Comparison of ENCODE assay signal across 12 cellular contexts in genomic region chr15:74420193-74420905, GRCh38. TPM values are rescaled to one million over a fixed set of nuclear protein-coding genes. Genes with fewer than 3 reads are reported as not detected.
DNase-seq lines count a peak whose midpoint lies in the region; ATAC-seq, FAIRE-seq and TF ChIP-seq lines count a peak whose summit lies in the region.
"Had no signal": no experiment of that assay in that cellular context is flagged by ENCODE, and none has a peak within 500 bp of the region (broad histone marks: within the 10 kb centered on the region; RNA-seq: fewer than 3 reads in every experiment).

No MANE protein-coding gene starts in this region.

- CTCF ChIA-PET in activated B cell treated with CpG ODN at 0.5 μM for 24 hours (lab: Charles Lee): interaction anchor here (1.2 kb wide), 2 partner anchors 18 to 39 kb away, joined by 3 read pairs; no protein-coding TSS in a partner anchor

- no peak for TF ChIP-seq POLR2A in lower leg skin (IDR thresholded peaks at IDR 0.05)

- peak overlapping the region; percentile 79 for H3K27ac Mint-ChIP-seq in stimulated activated naive CD8-positive, alpha-beta T cell treated with anti-CD3 and anti-CD28 coated beads, Interleukin-15, Interleukin-2, amounts not matched to agents 100 ng/mL and 50 ng/mL, for 24 hours
- peak overlapping the region; percentile 74 for H3K27ac Mint-ChIP-seq in activated B cell treated with CpG ODN at 0.5 μM for 24 hours

- no peaks in the 10 kb centered on the region for H3K27me3 ChIP-seq in layer of hippocampus (ENCODE audit: control insufficient read depth, insufficient read depth, low read length)
- H3K27me3 ChIP-seq: transverse colon had no signal

- H3K4me3 Mint-ChIP-seq in stimulated activated naive CD8-positive, alpha-beta T cell treated with anti-CD3 and anti-CD28 coated beads, Interleukin-15, Interleukin-2, amounts not matched to agents 100 ng/mL and 50 ng/mL, for 24 hours: peak overlapping the region; percentile 38
- H3K4me3 Mint-ChIP-seq in activated B cell treated with CpG ODN at 0.5 μM for 24 hours: peak overlapping the region; percentile 38

- POLR2A ChIA-PET in activated B cell treated with CpG ODN at 0.5 μM for 24 hours (lab: Charles Lee): interaction anchor here (0.6 to 2.1 kb wide), 5 partner anchors 9 to 36 kb away, joined by 3 to 10 read pairs (median 6); no protein-coding TSS in a partner anchor

- FAIRE-seq in urothelium cell line (lab: Jason Lieb, UNC): no peak
- FAIRE-seq: TTC549 had no signal

- H3K4me3 ChIP-seq in lower leg skin (ENCODE audit: low read depth, poor library complexity, severe bottlenecking): no peak overlapping the region
- H3K4me3 ChIP-seq: transverse colon had no signal

- H3K4me1 Mint-ChIP-seq in stimulated activated naive CD8-positive, alpha-beta T cell treated with anti-CD3 and anti-CD28 coated beads, Interleukin-15, Interleukin-2, amounts not matched to agents 100 ng/mL and 50 ng/mL, for 24 hours (ENCODE audit: low read depth): peaks cover 81% of the 10 kb centered on the region
- H3K4me1 Mint-ChIP-seq in activated B cell treated with CpG ODN at 0.5 μM for 24 hours: peaks cover 91% of the 10 kb centered on the region

- ATAC-seq in stimulated activated naive CD8-positive, alpha-beta T cell treated with anti-CD3 and anti-CD28 coated beads, Interleukin-15, Interleukin-2, amounts not matched to agents 100 U/mL and 50 U/mL, for 24 hours: no peak
- ATAC-seq in activated B cell treated with CpG ODN at 0.5 μM for 24 hours (ENCODE audit: low read depth): no peak
- no peak for ATAC-seq in HG02870 (IDR thresholded peaks at IDR 0.05; ENCODE audit: unreplicated experiment)

- H3K9me3 Mint-ChIP-seq in stimulated activated naive CD8-positive, alpha-beta T cell treated with anti-CD3 and anti-CD28 coated beads, Interleukin-15, Interleukin-2, amounts not matched to agents 100 ng/mL and 50 ng/mL, for 24 hours: no peaks in the 10 kb centered on the region
- no peaks in the 10 kb centered on the region for H3K9me3 Mint-ChIP-seq in activated B cell treated with CpG ODN at 0.5 μM for 24 hours

- no peaks in the 10 kb centered on the region for H3K27me3 Mint-ChIP-seq in stimulated activated naive CD8-positive, alpha-beta T cell treated with anti-CD3 and anti-CD28 coated beads, Interleukin-15, Interleukin-2, amounts not matched to agents 100 ng/mL and 50 ng/mL, for 24 hours
- no peaks in the 10 kb centered on the region for H3K27me3 Mint-ChIP-seq in activated B cell treated with CpG ODN at 0.5 μM for 24 hours

- TF ChIP-seq CTCF in activated B cell treated with CpG ODN at 0.5 μM for 24 hours (IDR thresholded peaks at IDR 0.05) (no peak), lower leg skin (IDR thresholded peaks at IDR 0.05) (no peak)

- intact Hi-C loops in activated B cell treated with CpG ODN at 0.5 μM for 24 hours (cut with micrococcal nuclease): no loop called here
- intact Hi-C loops in lower leg skin (cut with DNase I; ENCODE audit: low total_unique reads): no loop called here

- 70 to 86% methylated on average over 8 to 9 of the region's 10 CpGs for WGBS in lower leg skin, 2 donors

- peaks cover 81% of the 10 kb centered on the region for H3K36me3 Mint-ChIP-seq in stimulated activated naive CD8-positive, alpha-beta T cell treated with anti-CD3 and anti-CD28 coated beads, Interleukin-15, Interleukin-2, amounts not matched to agents 100 ng/mL and 50 ng/mL, for 24 hours (ENCODE audit: low read depth)
- peaks cover 81% of the 10 kb centered on the region for H3K36me3 Mint-ChIP-seq in activated B cell treated with CpG ODN at 0.5 μM for 24 hours (ENCODE audit: low read depth)

- DNase-seq in stimulated activated naive CD8-positive, alpha-beta T cell treated with anti-CD3 and anti-CD28 coated beads, Interleukin-15, Interleukin-2, amounts not matched to agents 100 U/mL and 50 U/mL, for 24 hours: no peak
- no peak for DNase-seq in activated B cell treated with CpG ODN at 0.5 μM for 24 hours
- DNase-seq in urothelium cell line (ENCODE audit: low spot score): peak; percentile 49
- DNase-seq in stimulated activated CD4-positive, alpha-beta T cell treated with anti-CD3 and anti-CD28 coated beads, Interleukin-2, amount 100 ng/mL, for 48 hours: no peak
- DNase-seq in lower leg skin (ENCODE audit: low spot score in 2 of 2): no peak
- DNase-seq: NCI-H2107; stimulated activated CD4-positive, alpha-beta T cell treated with anti-CD3 and anti-CD28 coated beads, Interleukin-12 subunit alpha, Interleukin-12 subunit beta, amount 100 ng/mL, for 4 hours; transverse colon had no signal

- H3K27ac ChIP-seq in layer of hippocampus (ENCODE audit: low read depth, low read length): peak overlapping the region; percentile 94
- H3K27ac ChIP-seq: transverse colon had no signal

RNA-seq across cellular contexts. Expression of gene SEMA7A, which starts 13.4 kb away (rescaled TPM):
- total RNA-seq in activated B cell treated with CpG ODN at 0.5 μM for 24 hours: 159 and 178 TPM in 2 replicates
- total RNA-seq in lower leg skin: 10 to 100 TPM; 16.7 to 30.5 (median 20.5) TPM

RNA-seq across cellular contexts. Expression of gene UBL7, which starts 40.6 kb away (rescaled TPM):
- total RNA-seq in activated B cell treated with CpG ODN at 0.5 μM for 24 hours (40.6 and 48.8 TPM in 2 replicates), lower leg skin (100 to 1,000 TPM in 1 of 4 donors, 10 to 100 TPM in 3; 54.4 to 113 (median 82.3) TPM)

RNA-seq across cellular contexts. Expression of gene CYP11A1, which starts 52.9 kb away (rescaled TPM):
- total RNA-seq in activated B cell treated with CpG ODN at 0.5 μM for 24 hours: not detected in 2 replicates
- total RNA-seq in lower leg skin: under 1 TPM in 3 of 4 donors, not detected in 1; 0.34 to 0.75 (median 0.49) TPM
